In genomic region chr13:102773441-102774209, GRCh38 we compare ENCODE assay signal across 1 cellular context.
TF ChIP-seq lines count a peak whose summit lies in the region.

Gene TEX30 (minus strand): TSS chr13:102773786. CDS start chr13:102770026, 3,760 bp downstream.

TF ChIP-seq in HEK293, 187 proteins besides CTCF, POLR2A, EP300 and RAD21 (continued from another document and continues in another):
- TF ChIP-seq ZBTB44 (tag by site-specific recombination; IDR thresholded peaks at IDR 0.05) (0 out of 2 replicates have a peak, but pooled peaks have one; percentile 34), ZNF335 (tag by site-specific recombination; conservative IDR thresholded peaks at IDR 0.05) (peak; percentile 85), ZNF626 (tag by site-specific recombination; IDR thresholded peaks at IDR 0.05) (no peak), ZNF501 (tag by site-specific recombination; IDR thresholded peaks at IDR 0.05) (no peak), ZNF510 (tag by site-specific recombination; IDR thresholded peaks at IDR 0.05; ENCODE audit: insufficient replicate concordance) (no peak), ZXDB (tag by site-specific recombination; IDR thresholded peaks at IDR 0.05) (peak; percentile 18), ZNF792 (tag by site-specific recombination; IDR thresholded peaks at IDR 0.05) (no peak), SETDB1 (IDR thresholded peaks at IDR 0.05; ENCODE audit: insufficient read length, low read length) (no peak), ZBTB6 (tag by site-specific recombination; IDR thresholded peaks at IDR 0.05) (no peak), ZSCAN16 (tag by site-specific recombination; IDR thresholded peaks at IDR 0.05) (no peak), HOXC10 (CRISPR knock-in tag; IDR thresholded peaks at IDR 0.05) (0 out of 2 replicates have a peak, but pooled peaks have one; percentile 61), ZNF433 (tag by site-specific recombination; IDR thresholded peaks at IDR 0.05; ENCODE audit: low read depth) (no peak), ZNF280C (tag by site-specific recombination; IDR thresholded peaks at IDR 0.05) (no peak), ZNF26 (tag by site-specific recombination; IDR thresholded peaks at IDR 0.05) (no peak), KLF10 (tag by site-specific recombination; IDR thresholded peaks at IDR 0.05) (peak; percentile 54), ZNF549 (tag by site-specific recombination; IDR thresholded peaks at IDR 0.05) (no peak), ZNF391 (tag by site-specific recombination; IDR thresholded peaks at IDR 0.05; ENCODE audit: borderline replicate concordance, low read depth) (no peak), ZFP41 (tag by site-specific recombination; IDR thresholded peaks at IDR 0.05; ENCODE audit: borderline replicate concordance) (no peak), GLIS2 (tag by site-specific recombination; IDR thresholded peaks at IDR 0.05) (no peak; the same call in 1 of the 2 replicates), TRIM28 (IDR thresholded peaks at IDR 0.05; ENCODE audit: borderline replicate concordance, low read length) (no peak), ZNF292 (tag by site-specific recombination; IDR thresholded peaks at IDR 0.05; ENCODE audit: borderline replicate concordance, low read depth) (no peak), ZBTB8A (tag by site-specific recombination; IDR thresholded peaks at IDR 0.05) (peak; percentile 95), ZNF660 (tag by site-specific recombination; IDR thresholded peaks at IDR 0.05) (0 out of 2 replicates have a peak, but pooled peaks have one; percentile 63), ZNF394 (tag by site-specific recombination; IDR thresholded peaks at IDR 0.05; ENCODE audit: borderline replicate concordance) (no peak; the same call in 1 of the 2 replicates), ZNF302 (tag by site-specific recombination; IDR thresholded peaks at IDR 0.05; ENCODE audit: low read depth) (no peak), PRDM1 (tag by site-specific recombination; IDR thresholded peaks at IDR 0.05) (no peak), HOXD13 (CRISPR knock-in tag; IDR thresholded peaks at IDR 0.05; ENCODE audit: borderline replicate concordance) (no peak), PBX3 (CRISPR knock-in tag; IDR thresholded peaks at IDR 0.05) (peak; percentile 80; the same call in 1 of the 2 replicates), ZSCAN18 (tag by site-specific recombination; IDR thresholded peaks at IDR 0.05) (no peak), ZNF426 (tag by site-specific recombination; IDR thresholded peaks at IDR 0.05) (no peak), REST (tag by site-specific recombination; IDR thresholded peaks at IDR 0.05) (peak; percentile 26; the same call in 1 of the 2 replicates), ZSCAN30 (tag by site-specific recombination; IDR thresholded peaks at IDR 0.05) (peak; percentile 77; the same call in 1 of the 2 replicates), ZNF366 (tag by site-specific recombination; conservative IDR thresholded peaks at IDR 0.05) (no peak), ZBTB11 (tag by site-specific recombination; conservative IDR thresholded peaks at IDR 0.05; ENCODE audit: low read depth) (no peak), ZNF146 (tag by site-specific recombination; IDR thresholded peaks at IDR 0.05) (0 out of 2 replicates have a peak, but pooled peaks have one; percentile 3), KLF8 (tag by site-specific recombination; IDR thresholded peaks at IDR 0.05) (no peak), KLF9 (tag by site-specific recombination; IDR thresholded peaks at IDR 0.05; ENCODE audit: low read depth) (peak; percentile 54), ZNF324 (tag by site-specific recombination; IDR thresholded peaks at IDR 0.05) (no peak), ELK4 (IDR thresholded peaks at IDR 0.05; ENCODE audit: borderline replicate concordance, low read depth, low read length) (no peak), ZNF529 (tag by site-specific recombination; IDR thresholded peaks at IDR 0.05; ENCODE audit: insufficient replicate concordance) (no peak), YY1 (tag by site-specific recombination; IDR thresholded peaks at IDR 0.05) (peak; percentile 34; the same call in 1 of the 2 replicates), ZNF175 (tag by site-specific recombination; IDR thresholded peaks at IDR 0.05) (no peak), ZNF266 (tag by site-specific recombination; IDR thresholded peaks at IDR 0.05; ENCODE audit: low read depth) (no peak), ZNF548 (tag by site-specific recombination; IDR thresholded peaks at IDR 0.05) (no peak)
